ENCODE assay signal across 8 cellular contexts in genomic region chr7:112205348-112206237, GRCh38. TPM values are rescaled to one million over a fixed set of nuclear protein-coding genes. Genes with fewer than 3 reads are reported as not detected.
A peak's percentile ranks its signal among the peaks of the same experiment; 100 is the strongest.
DNase-seq lines count a peak whose midpoint lies in the region; ATAC-seq, FAIRE-seq and TF ChIP-seq lines count a peak whose summit lies in the region.

No MANE protein-coding gene starts in this region.

- peaks cover 32% of the 10 kb centered on the region for H3K4me1 Mint-ChIP-seq in activated T-cell treated with anti-CD3 and anti-CD28 coated beads, Interleukin-2, amount 50 U/mL, for 4 hours (ENCODE audit: low read depth)

- peak overlapping the region; percentile 94 for H2AFZ ChIP-seq in ACC112 (ENCODE audit: low read length, unreplicated experiment)

- H3K9me3 ChIP-seq in tibial nerve: no peaks in the 10 kb centered on the region

- peak overlapping the region; percentile 97 for H3K4me3 ChIP-seq in ACC112 (ENCODE audit: low read depth, low read length)
- peak overlapping the region; percentile 72 to 91 (median 83) for H3K4me3 ChIP-seq in tibial nerve

- peaks cover 56% of the 10 kb centered on the region for H3K79me2 ChIP-seq in ACC112 (ENCODE audit: control insufficient read depth, insufficient read depth, low read length, unreplicated experiment)

- peaks cover 31% of the 10 kb centered on the region for H3K27me3 Mint-ChIP-seq in activated T-cell treated with anti-CD3 and anti-CD28 coated beads, Interleukin-2, amount 50 U/mL, for 4 hours (ENCODE audit: low read depth)

- no peak for TF ChIP-seq EP300 in tibial nerve (IDR thresholded peaks at IDR 0.05)

- H3K4me3 Mint-ChIP-seq in activated T-cell treated with anti-CD3 and anti-CD28 coated beads, Interleukin-2, amount 50 U/mL, for 4 hours: peak overlapping the region; percentile 95

- no peaks in the 10 kb centered on the region for H3K27me3 ChIP-seq in ACC112 (ENCODE audit: insufficient read depth, low read length)
- no peaks in the 10 kb centered on the region for H3K27me3 ChIP-seq in tibial nerve

- H3K4me1 ChIP-seq in ACC112 (ENCODE audit: control insufficient read depth, insufficient read depth, low read length, unreplicated experiment) (peaks cover 17% of the 10 kb centered on the region), tibial nerve (peaks cover 0 to 30% (median 0%) of the 10 kb centered on the region in 4 donors)

- ATAC-seq in HG02970 (IDR thresholded peaks at IDR 0.05; ENCODE audit: low FRiP score, unreplicated experiment): peak; percentile 6
- peak; percentile 23 to 32 for ATAC-seq in activated T-cell treated with anti-CD3 and anti-CD28 coated beads, Interleukin-2, amount 50 U/mL, for 4 hours

- TF ChIP-seq CTCF in tibial nerve (IDR thresholded peaks at IDR 0.05): no peak

- DNase-seq in GM12892 (ENCODE audit: insufficient read length) (peak; percentile 17), NCI-H526 treated with DMSO at 0.1 percent for 48 hours (lab: John Stamatoyannopoulos, UW) (peak; percentile 80), fibroblast of gingiva (ENCODE audit: low read depth) (peak; percentile 86), myocyte (ENCODE audit: low read depth) (peak; percentile 75), tibial nerve (ENCODE audit: low spot score in 2 of 2) (peak; percentile 42 to 60)
- peak; percentile 24 for DNase-seq in activated T-cell treated with anti-CD3 and anti-CD28 coated beads, Interleukin-2, amount 50 U/mL, for 4 hours

- TF ChIP-seq POLR2A in GM12892 (IDR thresholded peaks at IDR 0.05; ENCODE audit: low read depth, low read length): no peak
- TF ChIP-seq POLR2A in tibial nerve (IDR thresholded peaks at IDR 0.05): no peak

- no peaks in the 10 kb centered on the region for H3K36me3 ChIP-seq in ACC112 (ENCODE audit: insufficient read depth, low read length)
- no peaks in the 10 kb centered on the region for H3K36me3 ChIP-seq in tibial nerve

- FAIRE-seq in GM12892 (lab: Jason Lieb, UNC): peak; percentile 21

- 0 to 1% methylated on average over 51 of the region's 68 CpGs for WGBS in tibial nerve, 2 donors

- no peaks in the 10 kb centered on the region for H3K36me3 Mint-ChIP-seq in activated T-cell treated with anti-CD3 and anti-CD28 coated beads, Interleukin-2, amount 50 U/mL, for 4 hours (ENCODE audit: insufficient read depth)

- H3K9me3 Mint-ChIP-seq in activated T-cell treated with anti-CD3 and anti-CD28 coated beads, Interleukin-2, amount 50 U/mL, for 4 hours: no peaks in the 10 kb centered on the region

- H3K27ac ChIP-seq in ACC112 (ENCODE audit: low read depth, low read length) (peak overlapping the region; percentile 34; the same call in 1 of the 2 replicates), tibial nerve (peak overlapping the region; percentile 78 to 88 (median 84))

RNA-seq across cellular contexts. Expression of gene DOCK4, which starts 0.6 kb away (rescaled TPM):
- 2.8 TPM for polyA plus RNA-seq in GM12892 (2012; ENCODE audit: missing spikeins)
- total RNA-seq in activated T-cell treated with anti-CD3 and anti-CD28 coated beads, Interleukin-2, amount 50 U/mL, for 4 hours: 1 to 10 TPM; 1.1 to 2.1 (median 2.1) TPM
- total RNA-seq in myocyte: 13.2 and 16.3 TPM in 2 replicates
- polyA plus RNA-seq in myocyte (2012): 2.0 TPM
- 10 to 100 TPM; 30.8 to 49.8 (median 37.2) TPM for total RNA-seq in tibial nerve

RNA-seq across cellular contexts. Expression of gene ZNF277, which starts 0.9 kb away (rescaled TPM):
- polyA plus RNA-seq in GM12892 (2012; ENCODE audit: missing spikeins): 38.4 TPM
- 10 to 100 TPM; 11.3 to 13.9 (median 13.0) TPM for total RNA-seq in activated T-cell treated with anti-CD3 and anti-CD28 coated beads, Interleukin-2, amount 50 U/mL, for 4 hours
- total RNA-seq in myocyte: 31.4 and 42.9 TPM in 2 replicates
- polyA plus RNA-seq in myocyte (2012): 9.5 TPM
- 10 to 100 TPM; 16.5 to 25.8 (median 19.1) TPM for total RNA-seq in tibial nerve

Comparison
In these comparisons a context has a peak if more than half of its experiments do, and no peak if none do; other contexts are left out.
1. Peak in every context shown above with its lines: DNase-seq, ATAC-seq, H3K4me3 ChIP-seq and H3K27ac ChIP-seq.
2. DNase-seq: peak in every context shown above with its lines; median percentile 86 in fibroblast of gingiva; 80 in NCI-H526 treated with DMSO at 0.1 percent for 48 hours; 75 in myocyte; 51 in tibial nerve; 24 in activated T-cell treated with anti-CD3 and anti-CD28 coated beads, Interleukin-2, amount 50 U/mL, for 4 hours; 17 in GM12892.